ENCODE assay signal across 35 cellular contexts in the genomic region with DNA sequence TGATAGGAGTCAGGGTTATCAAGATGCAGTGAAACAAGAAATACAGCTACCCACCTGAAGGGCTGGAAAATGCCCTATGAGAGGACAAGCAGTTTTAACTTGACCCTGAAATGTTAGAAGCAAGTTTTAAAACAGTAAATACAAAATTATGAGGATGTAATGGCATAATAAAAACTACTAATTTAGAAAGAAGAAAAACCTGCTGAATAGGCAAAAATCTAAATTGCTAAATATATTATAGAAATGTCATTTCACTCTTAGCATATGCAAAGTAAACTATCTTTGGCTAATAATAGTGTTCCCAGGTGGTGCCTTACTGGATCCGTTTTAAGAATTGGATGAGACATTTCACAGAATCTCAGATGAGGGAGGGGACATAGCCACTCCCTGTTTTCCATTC.
"Had no signal": no experiment of that assay in that cellular context is flagged by ENCODE, and none has a peak within 500 bp of the region (broad histone marks: within the 10 kb centered on the region; RNA-seq: fewer than 3 reads in every experiment).

No MANE protein-coding gene starts in this region.

- H3K9me3 Mint-ChIP-seq: dendritic cell treated with granulocyte-macrophage colony-stimulating factor and Interleukin-4, amounts not matched to agents 40 ng/mL and 50 ng/mL, for 4 days had no signal

- H3K27ac ChIP-seq: body of pancreas, breast epithelium, cardiac muscle cell, coronary artery, esophagus muscularis mucosa, foreskin keratinocyte, gastrocnemius medialis, heart left ventricle, WERI-Rb-1 had no signal

- H3K27me3 ChIP-seq: body of pancreas, breast epithelium, cardiac muscle cell, esophagus muscularis mucosa, foreskin keratinocyte, gastrocnemius medialis, heart left ventricle had no signal

- H3K4me1 Mint-ChIP-seq: activated B cell treated with CpG ODN at 0.5 μM for 24 hours; activated T-helper 17 cell treated with anti-CD3 and anti-CD28 coated beads, Interleukin-2, amount 50 U/mL, for 72 hours; T-helper 17 cell had no signal

- H3K4me3 ChIP-seq: body of pancreas, breast epithelium, cardiac muscle cell, coronary artery, esophagus muscularis mucosa, gastrocnemius medialis, heart left ventricle had no signal

- ATAC-seq: activated CD4-positive, CD25-positive, alpha-beta regulatory T cell treated with anti-CD3 and anti-CD28 coated beads, Interleukin-2, amount 50 U/mL, for 24 hours; activated CD8-positive, alpha-beta T cell treated with anti-CD3 and anti-CD28 coated beads for 36 hours; activated T-cell treated with anti-CD3 and anti-CD28 coated beads, Interleukin-2, amount 50 U/mL, for 4 hours; activated T-helper 17 cell treated with anti-CD3 and anti-CD28 coated beads, Interleukin-2, amount 50 U/mL, for 72 hours; body of pancreas; effector memory CD8-positive, alpha-beta T cell; foreskin keratinocyte; gastrocnemius medialis; heart left ventricle; T-helper 17 cell had no signal

- H3K36me3 ChIP-seq: breast epithelium, cardiac muscle cell, esophagus muscularis mucosa, gastrocnemius medialis, heart left ventricle, WERI-Rb-1 had no signal

- H3K36me3 Mint-ChIP-seq: activated naive CD8-positive, alpha-beta T cell had no signal

- DNase-seq: activated B cell treated with CpG ODN at 0.5 μM for 24 hours; activated CD4-positive, alpha-beta T cell treated with anti-CD3 and anti-CD28 coated beads for 48 hours; activated CD4-positive, alpha-beta T cell treated with anti-CD3 and anti-CD28 coated beads, Interleukin-2, amount 50 U/mL, for 1 hour; activated CD4-positive, alpha-beta T cell treated with anti-CD3 and anti-CD28 coated beads, Interleukin-2, amount 50 U/mL, for 48 hours; activated CD8-positive, alpha-beta memory T cell treated with anti-CD3 and anti-CD28 coated beads for 24 hours; activated CD8-positive, alpha-beta T cell treated with anti-CD3 and anti-CD28 coated beads for 36 hours; activated effector memory CD4-positive, alpha-beta T cell treated with Interleukin-2 at 50 U/mL for 16 hours; activated gamma-delta T cell treated with Interleukin-2 at 50 U/mL for 16 hours; activated naive CD4-positive, alpha-beta T cell treated with anti-CD3 and anti-CD28 coated beads, Interleukin-2, amount 50 U/mL, for 16 hours; activated naive CD4-positive, alpha-beta T cell treated with Interleukin-2 at 50 U/mL for 16 hours; activated T-cell treated with anti-CD3 and anti-CD28 coated beads, Interleukin-2, amount 50 U/mL, for 4 hours; amniotic stem cell; anterior cingulate cortex; body of pancreas; central memory CD4-positive, alpha-beta T cell; cerebellar nuclear complex; effector CD4-positive, alpha-beta T cell; effector memory CD8-positive, alpha-beta T cell; erythroblast; foreskin keratinocyte; gastrocnemius medialis; glutamatergic neuron; heart left ventricle; T-helper 17 cell; T1000; WERI-Rb-1 had no signal

- H3K27me3 Mint-ChIP-seq: activated B cell treated with CpG ODN at 0.5 μM for 24 hours; activated CD8-positive, alpha-beta T cell treated with anti-CD3 and anti-CD28 coated beads for 36 hours; activated naive CD8-positive, alpha-beta T cell; dendritic cell treated with granulocyte-macrophage colony-stimulating factor and Interleukin-4, amounts not matched to agents 40 ng/mL and 50 ng/mL, for 4 days; effector memory CD8-positive, alpha-beta T cell had no signal

- H3K4me1 ChIP-seq: body of pancreas, breast epithelium, esophagus muscularis mucosa, foreskin keratinocyte, gastrocnemius medialis, heart left ventricle had no signal

- H3K9me3 ChIP-seq: body of pancreas, gastrocnemius medialis had no signal

- H3K4me3 Mint-ChIP-seq: activated B cell treated with CpG ODN at 0.5 μM for 24 hours; activated CD8-positive, alpha-beta T cell treated with anti-CD3 and anti-CD28 coated beads for 36 hours; activated naive CD8-positive, alpha-beta T cell; activated T-cell treated with anti-CD3 and anti-CD28 coated beads, Interleukin-2, amount 50 U/mL, for 4 hours; activated T-helper 17 cell treated with anti-CD3 and anti-CD28 coated beads, Interleukin-2, amount 50 U/mL, for 72 hours; dendritic cell treated with granulocyte-macrophage colony-stimulating factor and Interleukin-4, amounts not matched to agents 40 ng/mL and 50 ng/mL, for 4 days; effector memory CD8-positive, alpha-beta T cell; T-helper 17 cell; T-helper 2 cell treated with Interferon-gamma antibody and Interleukin-4, amounts not matched to agents 5 μg/mL and 100 μg/mL, for 36 hours had no signal

- H3K27ac Mint-ChIP-seq: activated B cell treated with CpG ODN at 0.5 μM for 24 hours; activated CD8-positive, alpha-beta T cell treated with anti-CD3 and anti-CD28 coated beads for 36 hours; activated naive CD8-positive, alpha-beta T cell; activated T-helper 17 cell treated with anti-CD3 and anti-CD28 coated beads, Interleukin-2, amount 50 U/mL, for 72 hours; dendritic cell treated with granulocyte-macrophage colony-stimulating factor and Interleukin-4, amounts not matched to agents 40 ng/mL and 50 ng/mL, for 4 days; effector memory CD8-positive, alpha-beta T cell; T-helper 17 cell; T-helper 2 cell treated with Interferon-gamma antibody and Interleukin-4, amounts not matched to agents 5 μg/mL and 100 μg/mL, for 36 hours had no signal
